8 cellular contexts compared by ENCODE assay signal in the genomic region with DNA sequence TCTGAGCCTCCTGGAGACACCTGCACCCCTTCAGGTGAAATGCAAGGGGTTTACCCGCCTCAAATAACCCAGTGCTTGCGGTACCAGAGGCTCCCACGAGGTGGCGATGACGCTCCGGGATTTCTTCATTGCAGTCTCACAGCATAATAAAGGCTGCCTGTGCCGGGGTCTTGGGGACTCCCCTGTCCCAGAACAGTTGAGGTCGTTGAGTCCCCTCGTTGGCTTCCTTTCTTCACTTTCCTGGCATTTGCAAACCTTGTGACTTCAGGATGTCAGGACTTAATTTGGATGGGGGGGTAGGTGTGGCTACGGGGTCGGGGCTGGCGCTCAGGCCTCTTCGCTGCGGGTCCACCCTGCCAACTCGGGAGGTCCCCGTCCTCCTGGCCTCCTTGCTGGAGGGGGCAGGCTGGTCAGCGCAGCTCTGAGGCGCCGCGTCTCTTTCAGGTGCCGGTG. TPM values are rescaled to one million over a fixed set of nuclear protein-coding genes. Genes with fewer than 3 reads are reported as not detected.
DNase-seq lines count a peak whose midpoint lies in the region; ATAC-seq and TF ChIP-seq lines count a peak whose summit lies in the region.

No MANE protein-coding gene starts in this region.

- H3K9me3 ChIP-seq in RWPE2 (ENCODE audit: severe bottlenecking) (no peaks in the 10 kb centered on the region), osteoblast (ENCODE audit: low read depth, low read length) (no peaks in the 10 kb centered on the region), tibial nerve (no peaks in the 10 kb centered on the region)

- peak; percentile 88 for TF ChIP-seq CTCF in RWPE2 (IDR thresholded peaks at IDR 0.05; ENCODE audit: poor library complexity, severe bottlenecking)
- TF ChIP-seq CTCF in foreskin keratinocyte (conservative IDR thresholded peaks at IDR 0.05): peak; percentile 92
- TF ChIP-seq CTCF in osteoblast (IDR thresholded peaks at IDR 0.05; ENCODE audit: extremely low read depth, low read depth, low read length): peak; percentile 96
- TF ChIP-seq CTCF in tibial nerve (IDR thresholded peaks at IDR 0.05): peak; percentile 88 to 94 (median 92)

- peaks cover 4% of the 10 kb centered on the region for H4K20me1 ChIP-seq in osteoblast (ENCODE audit: insufficient read depth, low read length)

- no peak for TF ChIP-seq EP300 in tibial nerve (IDR thresholded peaks at IDR 0.05)

- H3K4me3 ChIP-seq in RWPE2 (ENCODE audit: severe bottlenecking) (no peak overlapping the region), osteoblast (ENCODE audit: insufficient read depth, low read length) (no peak overlapping the region), tibial nerve (no peak overlapping the region)

- H3K4me2 ChIP-seq in osteoblast (ENCODE audit: insufficient read depth, low read length): no peak overlapping the region

- H3K36me3 ChIP-seq in RWPE2 (ENCODE audit: low read depth) (peaks cover 8% of the 10 kb centered on the region; the same call in 1 of the 2 replicates), osteoblast (ENCODE audit: insufficient read depth, low read length) (no peaks in the 10 kb centered on the region), tibial nerve (no peaks in the 10 kb centered on the region)

- DNase-seq in CD1c-positive myeloid dendritic cell (ENCODE audit: extremely low spot score) (peak; percentile 84), HS-5 (ENCODE audit: low read depth) (peak; percentile 24), RWPE2 (ENCODE audit: low spot score) (no peak), foreskin keratinocyte (peak in 1 of 2 donors; percentile 29), osteoblast (ENCODE audit: insufficient read length, low spot score, missing footprints) (peak; percentile 98), tibial nerve (ENCODE audit: low spot score in 2 of 2) (peak; percentile 55 to 82)
- peak; percentile 72 for DNase-seq in activated T-helper 9 cell treated with anti-CD3 and anti-CD28 coated beads, Interleukin-2, amount 50 U/mL, for 16 hours (ENCODE audit: low read depth)

- no peak overlapping the region for H2AFZ ChIP-seq in osteoblast (ENCODE audit: low read length)

- H3K79me2 ChIP-seq in osteoblast (ENCODE audit: insufficient read depth, low read length): no peaks in the 10 kb centered on the region

- H3K27me3 ChIP-seq in RWPE2 (ENCODE audit: insufficient read depth, poor library complexity, severe bottlenecking) (peaks cover 20% of the 10 kb centered on the region), foreskin keratinocyte (peaks cover 42% of the 10 kb centered on the region), osteoblast (ENCODE audit: insufficient read depth, low read length) (peaks cover 27% of the 10 kb centered on the region), tibial nerve (peaks cover 0 to 37% of the 10 kb centered on the region in 2 donors)

- 12 to 15% methylated on average over 16 to 17 of the region's 21 CpGs for WGBS in tibial nerve, 2 donors

- ATAC-seq in RWPE2 (ENCODE audit: low read depth) (peak; percentile 7; the same call in 1 of the 3 replicates), foreskin keratinocyte (peak; percentile 9), HG02610 (IDR thresholded peaks at IDR 0.05; ENCODE audit: unreplicated experiment) (no peak)

- no peak for TF ChIP-seq POLR2A in tibial nerve (IDR thresholded peaks at IDR 0.05)

- H3K27ac ChIP-seq in RWPE2 (ENCODE audit: poor library complexity, severe bottlenecking): no peak overlapping the region
- no peak overlapping the region for H3K27ac ChIP-seq in foreskin keratinocyte
- H3K27ac ChIP-seq in osteoblast (ENCODE audit: low read depth, low read length): no peak overlapping the region
- no peak overlapping the region for H3K27ac ChIP-seq in tibial nerve

- H3K4me1 ChIP-seq in RWPE2 (ENCODE audit: insufficient read depth, poor library complexity, severe bottlenecking) (no peaks in the 10 kb centered on the region), foreskin keratinocyte (no peaks in the 10 kb centered on the region), osteoblast (ENCODE audit: insufficient read depth, low read length) (peaks cover 4% of the 10 kb centered on the region), tibial nerve (peaks cover 0 to 25% (median 12%) of the 10 kb centered on the region in 4 donors)

RNA-seq across cellular contexts. Expression of a gene that starts 1.3 kb away (rescaled TPM):
- total RNA-seq in foreskin keratinocyte (0.03 TPM in 1 of 2 replicates, not detected in the other), osteoblast (not detected in 2 replicates), tibial nerve (not detected)
- polyA plus RNA-seq in foreskin keratinocyte: not detected in 2 replicates

RNA-seq across cellular contexts. Expression of a gene that starts 12.4 kb away (rescaled TPM):
- total RNA-seq in foreskin keratinocyte (not detected in 2 replicates), osteoblast (0.29 and 0.36 TPM in 2 replicates), tibial nerve (1 to 10 TPM in 2 of 4 donors, under 1 TPM in 2; 0.21 to 8.1 (median 1.5) TPM)
- 0.09 TPM in 1 of 2 replicates, not detected in the other for polyA plus RNA-seq in foreskin keratinocyte

RNA-seq across cellular contexts. Expression of a gene that starts 37.6 kb away (rescaled TPM):
- total RNA-seq in foreskin keratinocyte: 108 and 121 TPM in 2 replicates
- 94.2 and 98.4 TPM in 2 replicates for polyA plus RNA-seq in foreskin keratinocyte
- 5.1 and 16.5 TPM in 2 replicates for total RNA-seq in osteoblast
- 10 to 100 TPM; 14.4 to 58.5 (median 17.4) TPM for total RNA-seq in tibial nerve

RNA-seq across cellular contexts. Expression of a gene that starts 43.3 kb away (rescaled TPM):
- total RNA-seq in foreskin keratinocyte (242 and 258 TPM in 2 replicates), osteoblast (223 and 248 TPM in 2 replicates), tibial nerve (100 to 1,000 TPM; 201 to 265 (median 243) TPM)
- polyA plus RNA-seq in foreskin keratinocyte: 243 and 258 TPM in 2 replicates
